In genomic region chr9:6973762-6974161, GRCh38 we compare ENCODE assay signal across 9 cellular contexts.
DNase-seq lines count a peak whose midpoint lies in the region; ATAC-seq, FAIRE-seq and TF ChIP-seq lines count a peak whose summit lies in the region.
"Had no signal": no experiment of that assay in that cellular context is flagged by ENCODE, and none has a peak within 500 bp of the region (broad histone marks: within the 10 kb centered on the region; RNA-seq: fewer than 3 reads in every experiment).

No MANE protein-coding gene starts in this region.

- peak overlapping the region; percentile 9 for H3K27ac Mint-ChIP-seq in activated B cell treated with CpG ODN at 0.5 μM for 24 hours

- peak; percentile 98 for ATAC-seq in GM21360 (IDR thresholded peaks at IDR 0.05; ENCODE audit: unreplicated experiment)
- peak; percentile 99 for ATAC-seq in HG03159 (IDR thresholded peaks at IDR 0.05; ENCODE audit: unreplicated experiment)
- no peak for ATAC-seq in activated B cell treated with CpG ODN at 0.5 μM for 24 hours (ENCODE audit: low read depth)
- no peak for ATAC-seq in esophagus mucosa

- no peak overlapping the region for H3K4me3 Mint-ChIP-seq in activated B cell treated with CpG ODN at 0.5 μM for 24 hours

- H3K36me3 Mint-ChIP-seq in activated B cell treated with CpG ODN at 0.5 μM for 24 hours (ENCODE audit: low read depth): peaks cover 29% of the 10 kb centered on the region

- CTCF ChIA-PET in activated B cell treated with CpG ODN at 0.5 μM for 24 hours (lab: Charles Lee): no interaction called here

- peak; percentile 96 for FAIRE-seq in GM12892 (lab: Jason Lieb, UNC)

- H3K4me1 Mint-ChIP-seq in activated B cell treated with CpG ODN at 0.5 μM for 24 hours: peaks cover 4% of the 10 kb centered on the region

- intact Hi-C loops in activated B cell treated with CpG ODN at 0.5 μM for 24 hours (cut with micrococcal nuclease): loop anchor here (2.0 kb wide), 1 partner anchor 13 kb away; no protein-coding TSS in a partner anchor

- DNase-seq in GM12892 (ENCODE audit: insufficient read length) (no peak), activated B cell treated with CpG ODN at 0.5 μM for 24 hours (no peak), ACHN (no peak), dermis blood vessel endothelial cell (no peak), NCI-H2196 (lab: John Stamatoyannopoulos, UW; ENCODE audit: unreplicated experiment) (no peak)
- DNase-seq: cerebellar nuclear complex had no signal

- no peak for TF ChIP-seq CTCF in activated B cell treated with CpG ODN at 0.5 μM for 24 hours (IDR thresholded peaks at IDR 0.05)

- TF ChIP-seq POLR2A in GM12892 (IDR thresholded peaks at IDR 0.05; ENCODE audit: low read depth, low read length): no peak

- in situ Hi-C loops in ACHN (cut with HindIII; ENCODE audit: low pct_ligation_motif_present, low pct_unique_long_range_greater_than_20kb, low sequenced_read_pairs): no loop called here

- no peaks in the 10 kb centered on the region for H3K27me3 Mint-ChIP-seq in activated B cell treated with CpG ODN at 0.5 μM for 24 hours

- no peaks in the 10 kb centered on the region for H3K9me3 Mint-ChIP-seq in activated B cell treated with CpG ODN at 0.5 μM for 24 hours

- POLR2A ChIA-PET in activated B cell treated with CpG ODN at 0.5 μM for 24 hours (lab: Charles Lee): no interaction called here

Comparison
In these comparisons a context has a peak if more than half of its experiments do, and no peak if none do; other contexts are left out.
1. ATAC-seq: peak in GM21360 (single experiment) and HG03159 (single experiment); none in activated B cell treated with CpG ODN at 0.5 μM for 24 hours (single experiment) and esophagus mucosa (single experiment).